In genomic region chrX:85024562-85024961, GRCh38 we compare ENCODE assay signal across 23 cellular contexts.
"Had no signal": no experiment of that assay in that cellular context is flagged by ENCODE, and none has a peak within 500 bp of the region (broad histone marks: within the 10 kb centered on the region; RNA-seq: fewer than 3 reads in every experiment).

No MANE protein-coding gene starts in this region.

- H3K36me3 Mint-ChIP-seq: immature natural killer cell, natural killer cell had no signal

- H3K27ac Mint-ChIP-seq: immature natural killer cell; memory B cell; mesothelial cell of epicardium; natural killer cell; stimulated activated memory B cell treated with anti-CD40 and anti-IgM and Interleukin-4, amounts not matched to agents 10 μg/mL and 1 μg/mL and 100 μg/mL, for 72 hours; type B pancreatic cell had no signal

- DNase-seq: dermis blood vessel endothelial cell; esophagus squamous epithelium; foreskin fibroblast; immature natural killer cell; kidney; left cardiac atrium; left ventricle myocardium inferior; lower lobe of right lung; natural killer cell; spleen; stimulated activated CD4-positive, alpha-beta T cell treated with anti-CD3 and anti-CD28 coated beads, Interleukin-15, amount 100 ng/mL, for 24 hours; stimulated activated CD4-positive, alpha-beta T cell treated with anti-CD3 and anti-CD28 coated beads, Interleukin-1b, Interleukin-23, amount 100 ng/mL, for 48 hours; stimulated activated CD4-positive, alpha-beta T cell treated with anti-CD3 and anti-CD28 coated beads, Interleukin-4, amount 100 ng/mL, for 24 hours; stomach; substantia nigra had no signal

- ATAC-seq: gastroesophageal sphincter; natural killer cell; sciatic nerve; stimulated activated memory B cell treated with anti-CD40 and anti-IgM and Interleukin-4, amounts not matched to agents 10 μg/mL and 1 μg/mL and 100 μg/mL, for 72 hours had no signal

- H3K4me3 Mint-ChIP-seq: immature natural killer cell; memory B cell; mesothelial cell of epicardium; natural killer cell; neural crest cell; stimulated activated memory B cell treated with anti-CD40 and anti-IgM and Interleukin-4, amounts not matched to agents 10 μg/mL and 1 μg/mL and 100 μg/mL, for 72 hours; type B pancreatic cell had no signal

- H3K9me3 Mint-ChIP-seq: immature natural killer cell; natural killer cell; stimulated activated memory B cell treated with anti-CD40 and anti-IgM and Interleukin-4, amounts not matched to agents 10 μg/mL and 1 μg/mL and 100 μg/mL, for 72 hours; type B pancreatic cell had no signal

- FAIRE-seq: kidney, urothelium cell line had no signal

- H3K27me3 Mint-ChIP-seq: memory B cell; stimulated activated memory B cell treated with anti-CD40 and anti-IgM and Interleukin-4, amounts not matched to agents 10 μg/mL and 1 μg/mL and 100 μg/mL, for 72 hours; type B pancreatic cell had no signal

- H3K4me1 Mint-ChIP-seq: memory B cell, mesothelial cell of epicardium, neural crest cell had no signal
